Comparison of ENCODE assay signal across 20 cellular contexts in the genomic region with DNA sequence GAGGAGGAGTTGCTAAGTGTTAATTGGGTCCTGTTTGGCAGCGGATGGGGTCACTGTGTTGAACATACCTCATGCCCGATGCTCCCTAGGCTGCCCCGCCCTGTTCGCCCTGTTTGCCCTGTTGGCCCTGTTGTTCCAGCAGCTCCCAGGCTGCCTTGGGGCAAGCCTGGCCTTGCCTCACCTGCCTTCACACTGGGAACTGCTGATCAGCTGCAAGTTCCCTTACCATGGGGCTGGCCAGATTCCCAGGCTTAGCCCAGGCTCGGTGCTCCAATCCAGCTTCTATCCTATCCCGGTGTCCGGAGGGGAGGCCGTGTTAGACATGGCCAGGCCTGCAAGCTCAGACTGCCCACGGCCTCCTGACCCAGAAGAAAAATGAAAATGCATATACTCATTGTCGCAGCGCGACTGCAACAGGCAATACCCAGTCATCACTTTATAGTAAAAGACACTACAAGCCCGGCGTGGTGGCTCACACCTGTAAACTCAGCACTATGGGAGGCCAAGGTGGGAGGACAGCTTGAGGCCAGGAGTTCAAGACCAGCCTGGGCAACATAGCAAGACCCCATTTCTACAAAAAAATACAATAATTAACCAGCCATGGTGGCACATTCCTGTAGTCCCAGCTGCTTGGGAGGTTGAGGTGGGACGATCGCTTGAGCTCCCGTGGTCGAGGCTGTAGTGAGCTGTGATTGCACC. TPM values are rescaled to one million over a fixed set of nuclear protein-coding genes. Genes with fewer than 3 reads are reported as not detected.
DNase-seq lines count a peak whose midpoint lies in the region; ATAC-seq and TF ChIP-seq lines count a peak whose summit lies in the region.
"Had no signal": no experiment of that assay in that cellular context is flagged by ENCODE, and none has a peak within 500 bp of the region (broad histone marks: within the 10 kb centered on the region; RNA-seq: fewer than 3 reads in every experiment).

No MANE protein-coding gene starts in this region.

- H3K27ac ChIP-seq in GM23338 (ENCODE audit: low read depth) (no peak overlapping the region), psoas muscle (no peak overlapping the region)
- H3K27ac ChIP-seq: GM23248, thyroid gland had no signal

- intact Hi-C loops in psoas muscle (cut with DNase I) (no loop called here), Right ventricle myocardium inferior (cut with DNase I) (no loop called here)

- no peaks in the 10 kb centered on the region for H3K36me3 ChIP-seq in GM23338 (ENCODE audit: insufficient read depth)
- no peaks in the 10 kb centered on the region for H3K36me3 ChIP-seq in psoas muscle (ENCODE audit: insufficient read depth in 1 of 2, low read depth in 1 of 2)
- H3K36me3 ChIP-seq: thyroid gland had no signal

- H3K27me3 Mint-ChIP-seq in GM23338 (ENCODE audit: insufficient read depth, low read depth, poor library complexity) (peaks cover 5% of the 10 kb centered on the region), progenitor cell of endocrine pancreas (no peaks in the 10 kb centered on the region)

- H3F3A ChIP-seq in GM23338 (replicated peaks; ENCODE audit: low read depth), result no peaks in the 10 kb centered on the region

- H3K4me3 ChIP-seq in GM23338 (no peak overlapping the region), psoas muscle (no peak overlapping the region)
- H3K4me3 ChIP-seq: GM23248, thyroid gland had no signal

- H3K4me3 Mint-ChIP-seq in GM23338 (no peak overlapping the region), progenitor cell of endocrine pancreas (ENCODE audit: low read depth) (no peak overlapping the region)
- H3K4me3 Mint-ChIP-seq: activated naive CD8-positive, alpha-beta T cell treated with anti-CD3 and anti-CD28 coated beads, Interleukin-2, amount 10 ng/mL, durations not matched to agents 7 days and 5 days; activated T-cell treated with anti-CD3 and anti-CD28 coated beads, Interleukin-2, amount 50 U/mL, for 72 hours; CD8-positive, alpha-beta T cell; neural crest cell had no signal

- H3K9me3 Mint-ChIP-seq in GM23338, result peaks cover 4% of the 10 kb centered on the region; the same call in 2 of the 3 replicates
- H3K9me3 Mint-ChIP-seq in progenitor cell of endocrine pancreas (ENCODE audit: low read depth), result peaks cover 4% of the 10 kb centered on the region

- TF ChIP-seq CTCF in GM23338 (conservative IDR thresholded peaks at IDR 0.05; ENCODE audit: low read depth in 2 of 2) (no peak), progenitor cell of endocrine pancreas (IDR thresholded peaks at IDR 0.05; ENCODE audit: unreplicated experiment) (no peak), psoas muscle (IDR thresholded peaks at IDR 0.05) (no peak)

- H3K4me1 ChIP-seq in GM23338 (ENCODE audit: insufficient read depth), result no peaks in the 10 kb centered on the region
- no peaks in the 10 kb centered on the region for H3K4me1 ChIP-seq in psoas muscle
- H3K4me1 ChIP-seq: thyroid gland had no signal

- H3K9me2 ChIP-seq in GM23338 (ENCODE audit: insufficient read depth), result no peaks in the 10 kb centered on the region

- H2AFZ ChIP-seq in GM23338, result peak overlapping the region; percentile 74
- H2AFZ ChIP-seq: GM23248 had no signal

- H3K27me3 ChIP-seq in GM23338 (ENCODE audit: insufficient read depth) (no peaks in the 10 kb centered on the region), psoas muscle (ENCODE audit: insufficient read depth in 3 of 3, low read length in 2 of 3) (no peaks in the 10 kb centered on the region)
- H3K27me3 ChIP-seq: thyroid gland had no signal

- no peaks in the 10 kb centered on the region for H3K36me3 Mint-ChIP-seq in GM23338 (ENCODE audit: low read depth)
- no peaks in the 10 kb centered on the region for H3K36me3 Mint-ChIP-seq in progenitor cell of endocrine pancreas (ENCODE audit: insufficient read depth)
- H3K36me3 Mint-ChIP-seq: activated naive CD8-positive, alpha-beta T cell treated with anti-CD3 and anti-CD28 coated beads, Interleukin-2, amount 10 ng/mL, durations not matched to agents 7 days and 5 days; CD8-positive, alpha-beta T cell had no signal

- no peaks in the 10 kb centered on the region for H4K20me1 ChIP-seq in GM23338 (replicated peaks; ENCODE audit: insufficient read depth)

- DNase-seq in GM23338 (ENCODE audit: low spot score) (no peak), SHP77 treated with DMSO at 0.1 percent for 48 hours (lab: John Stamatoyannopoulos, UW) (peak; percentile 15), islet precursor cell (peak; percentile 64), progenitor cell of endocrine pancreas (ENCODE audit: low spot score, unreplicated experiment) (no peak), psoas muscle (no peak), Right ventricle myocardium inferior (ENCODE audit: missing footprints) (no peak), NCI-H524 (lab: John Stamatoyannopoulos, UW) (no peak)
- DNase-seq: activated CD4-positive, alpha-beta T cell treated with anti-CD3 and anti-CD28 coated beads, Interleukin-2, amount 50 U/mL, for 48 hours; activated naive CD8-positive, alpha-beta T cell treated with anti-CD3 and anti-CD28 coated beads, Interleukin-2, amount 10 ng/mL, durations not matched to agents 7 days and 5 days; activated T-cell treated with anti-CD3 and anti-CD28 coated beads, Interleukin-2, amount 50 U/mL, for 72 hours; caudate nucleus; CD8-positive, alpha-beta T cell; effector CD8-positive, alpha-beta T cell; GM23248; NCI-H2107; stimulated activated CD4-positive, alpha-beta T cell treated with anti-CD3 and anti-CD28 coated beads, Interleukin-4, amount 100 ng/mL, for 24 hours had no signal

- H3K4me1 Mint-ChIP-seq in GM23338, result no peaks in the 10 kb centered on the region
- peaks cover 11% of the 10 kb centered on the region for H3K4me1 Mint-ChIP-seq in progenitor cell of endocrine pancreas (ENCODE audit: low read depth)
- H3K4me1 Mint-ChIP-seq: activated naive CD8-positive, alpha-beta T cell treated with anti-CD3 and anti-CD28 coated beads, Interleukin-2, amount 10 ng/mL, durations not matched to agents 7 days and 5 days; neural crest cell had no signal

- no peaks in the 10 kb centered on the region for H3K79me2 ChIP-seq in GM23338 (replicated peaks; ENCODE audit: insufficient read depth)

- no peaks in the 10 kb centered on the region for H3K9me3 ChIP-seq in psoas muscle
- H3K9me3 ChIP-seq: thyroid gland had no signal

- H3K27ac Mint-ChIP-seq in GM23338 (no peak overlapping the region), progenitor cell of endocrine pancreas (peak overlapping the region; percentile 37)
- H3K27ac Mint-ChIP-seq: activated naive CD8-positive, alpha-beta T cell treated with anti-CD3 and anti-CD28 coated beads, Interleukin-2, amount 10 ng/mL, durations not matched to agents 7 days and 5 days; activated T-cell treated with anti-CD3 and anti-CD28 coated beads, Interleukin-2, amount 50 U/mL, for 72 hours; CD8-positive, alpha-beta T cell had no signal

- ATAC-seq in GM23338, result no peak
- no peak for ATAC-seq in psoas muscle
- ATAC-seq in Right ventricle myocardium inferior, result no peak
- ATAC-seq in HG03196 (IDR thresholded peaks at IDR 0.05; ENCODE audit: unreplicated experiment), result no peak
- ATAC-seq: activated T-cell treated with anti-CD3 and anti-CD28 coated beads, Interleukin-2, amount 50 U/mL, for 72 hours; CD8-positive, alpha-beta T cell; sciatic nerve had no signal

- H3K4me2 ChIP-seq in GM23338, result no peak overlapping the region

- 79 to 82% (median 82%) methylated on average over 18 of the region's 18 CpGs for WGBS in psoas muscle, 3 donors

TF ChIP-seq in GM23338, 12 proteins besides CTCF, POLR2A, EP300 and RAD21 (continues in another document):
- TF ChIP-seq, protein P1, sequence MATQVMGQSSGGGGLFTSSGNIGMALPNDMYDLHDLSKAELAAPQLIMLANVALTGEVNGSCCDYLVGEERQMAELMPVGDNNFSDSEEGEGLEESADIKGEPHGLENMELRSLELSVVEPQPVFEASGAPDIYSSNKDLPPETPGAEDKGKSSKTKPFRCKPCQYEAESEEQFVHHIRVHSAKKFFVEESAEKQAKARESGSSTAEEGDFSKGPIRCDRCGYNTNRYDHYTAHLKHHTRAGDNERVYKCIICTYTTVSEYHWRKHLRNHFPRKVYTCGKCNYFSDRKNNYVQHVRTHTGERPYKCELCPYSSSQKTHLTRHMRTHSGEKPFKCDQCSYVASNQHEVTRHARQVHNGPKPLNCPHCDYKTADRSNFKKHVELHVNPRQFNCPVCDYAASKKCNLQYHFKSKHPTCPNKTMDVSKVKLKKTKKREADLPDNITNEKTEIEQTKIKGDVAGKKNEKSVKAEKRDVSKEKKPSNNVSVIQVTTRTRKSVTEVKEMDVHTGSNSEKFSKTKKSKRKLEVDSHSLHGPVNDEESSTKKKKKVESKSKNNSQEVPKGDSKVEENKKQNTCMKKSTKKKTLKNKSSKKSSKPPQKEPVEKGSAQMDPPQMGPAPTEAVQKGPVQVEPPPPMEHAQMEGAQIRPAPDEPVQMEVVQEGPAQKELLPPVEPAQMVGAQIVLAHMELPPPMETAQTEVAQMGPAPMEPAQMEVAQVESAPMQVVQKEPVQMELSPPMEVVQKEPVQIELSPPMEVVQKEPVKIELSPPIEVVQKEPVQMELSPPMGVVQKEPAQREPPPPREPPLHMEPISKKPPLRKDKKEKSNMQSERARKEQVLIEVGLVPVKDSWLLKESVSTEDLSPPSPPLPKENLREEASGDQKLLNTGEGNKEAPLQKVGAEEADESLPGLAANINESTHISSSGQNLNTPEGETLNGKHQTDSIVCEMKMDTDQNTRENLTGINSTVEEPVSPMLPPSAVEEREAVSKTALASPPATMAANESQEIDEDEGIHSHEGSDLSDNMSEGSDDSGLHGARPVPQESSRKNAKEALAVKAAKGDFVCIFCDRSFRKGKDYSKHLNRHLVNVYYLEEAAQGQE (IDR thresholded peaks at IDR 0.05; ENCODE audit: unreplicated experiment), result no peak
- TF ChIP-seq CREB1 (CRISPR knock-in tag; IDR thresholded peaks at IDR 0.05; ENCODE audit: low read depth), result no peak
- no peak for TF ChIP-seq ZNF331 (CRISPR knock-in tag; IDR thresholded peaks at IDR 0.05; ENCODE audit: low read depth)
- no peak for TF ChIP-seq EZH2 (IDR thresholded peaks at IDR 0.05; ENCODE audit: low read depth, unreplicated experiment)

RNA-seq across cellular contexts. Expression of gene ZNF710, which starts 42.9 kb away (rescaled TPM):
- total RNA-seq in GM23338 (2014; rRNA removed; shearing (Covaris generic)), result 16.7 and 18.2 TPM in 2 replicates
- polyA plus RNA-seq in GM23338 (2016; fragmentation: Nextera tagmentation; extraction: Ambion mirVana) (15.9 and 16.0 TPM in 2 replicates), psoas muscle (1 to 10 TPM; 1.3 to 4.5 (median 1.9) TPM)
- total RNA-seq in progenitor cell of endocrine pancreas (69.3 and 70.0 TPM in 2 replicates), psoas muscle (1 to 10 TPM; 3.1 to 8.1 (median 5.6) TPM), Right ventricle myocardium inferior (5.4 TPM)

RNA-seq across cellular contexts. Expression of gene ARPIN, which starts 45.5 kb away (rescaled TPM):
- 1.4 and 2.8 TPM in 2 replicates for total RNA-seq in GM23338 (2014; rRNA removed; shearing (Covaris generic))
- 0.68 and 0.79 TPM in 2 replicates for polyA plus RNA-seq in GM23338 (2016; fragmentation: Nextera tagmentation; extraction: Ambion mirVana)
- total RNA-seq in progenitor cell of endocrine pancreas, result 19.6 and 20.4 TPM in 2 replicates
- total RNA-seq in psoas muscle, result 10 to 100 TPM in 1 of 4 donors, 1 to 10 TPM in 3; 5.3 to 10.3 (median 9.7) TPM
- 1 to 10 TPM; 3.5 to 8.9 (median 4.3) TPM for polyA plus RNA-seq in psoas muscle
- total RNA-seq in Right ventricle myocardium inferior, result 12.0 TPM
- total RNA-seq: activated T-cell treated with anti-CD3 and anti-CD28 coated beads, Interleukin-2, amount 50 U/mL, for 72 hours; CD8-positive, alpha-beta T cell had no signal

Comparison
In these comparisons a context has a peak if more than half of its experiments do, and no peak if none do; other contexts are left out.
1. DNase-seq: peak in SHP77 treated with DMSO at 0.1 percent for 48 hours (single experiment) and islet precursor cell (single experiment); none in GM23338 (single experiment), progenitor cell of endocrine pancreas (single experiment), psoas muscle (0 of 2), Right ventricle myocardium inferior (single experiment) and NCI-H524 (0 of 2).